In the genomic region with DNA sequence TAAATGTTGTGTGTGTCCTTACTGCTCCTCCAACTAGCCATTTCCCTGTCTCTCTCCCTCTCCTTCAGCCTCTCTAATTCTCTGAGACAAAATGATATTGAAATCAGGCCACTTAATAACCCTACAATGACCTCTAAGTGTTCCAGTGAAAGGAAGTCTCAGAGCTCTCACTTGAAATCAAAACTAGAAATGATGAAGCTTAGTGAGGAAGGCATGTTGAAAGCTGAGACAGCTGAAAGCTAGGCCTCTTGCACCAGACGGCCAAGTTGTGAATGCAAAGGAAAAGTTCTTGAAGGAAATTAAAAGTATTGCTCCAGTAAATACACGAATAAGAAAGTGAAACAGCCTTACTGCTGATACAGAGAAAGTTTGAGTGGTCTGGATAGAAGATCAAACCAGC, we compare ENCODE assay signal across 22 cellular contexts.
DNase-seq lines count a peak whose midpoint lies in the region; ATAC-seq, FAIRE-seq and TF ChIP-seq lines count a peak whose summit lies in the region.
"Had no signal": no experiment of that assay in that cellular context is flagged by ENCODE, and none has a peak within 500 bp of the region (broad histone marks: within the 10 kb centered on the region; RNA-seq: fewer than 3 reads in every experiment).

No MANE protein-coding gene starts in this region.

- BruUV-seq in endothelial cell of umbilical vein (replicated peaks; lab: Mats Ljungman, UMichigan) = no TSS peak

- ATAC-seq in stimulated activated naive CD8-positive, alpha-beta T cell treated with anti-CD3 and anti-CD28 coated beads, Interleukin-15, Interleukin-2, amounts not matched to agents 100 U/mL and 50 U/mL, for 24 hours = no peak
- ATAC-seq: esophagus mucosa, GM23338, PC-3, T-helper 17 cell, WTC11 had no signal

- H4K20me1 ChIP-seq in BLaER1 (peaks cover 40% of the 10 kb centered on the region), endothelial cell of umbilical vein (replicated peaks; ENCODE audit: control insufficient read depth, extremely low read depth, insufficient read depth, low read length) (no peaks in the 10 kb centered on the region)

- H3K79me2 ChIP-seq in endothelial cell of umbilical vein (ENCODE audit: control insufficient read depth, insufficient read depth, low read length) = no peaks in the 10 kb centered on the region
- peaks cover 28% of the 10 kb centered on the region for H3K79me2 ChIP-seq in parathyroid adenoma

- H3K4me1 ChIP-seq in BLaER1 (peaks cover 100% of the 10 kb centered on the region), endothelial cell of umbilical vein (ENCODE audit: control insufficient read depth, extremely low read depth, insufficient read depth, low read length) (no peaks in the 10 kb centered on the region), parathyroid adenoma (peaks cover 33% of the 10 kb centered on the region), SJCRH30 (no peaks in the 10 kb centered on the region)
- H3K4me1 ChIP-seq: SJSA1 had no signal

- DNase-seq in GM18507 (ENCODE audit: extremely low spot score, insufficient read length, low read depth) (no peak), endothelial cell of umbilical vein (ENCODE audit: low read depth, low spot score) (no peak), D721Med (ENCODE audit: insufficient read length, low spot score) (no peak), SJCRH30 (no peak)
- DNase-seq in activated naive CD4-positive, alpha-beta T cell (lab: John Stamatoyannopoulos, UW) = no peak
- no peak for DNase-seq in stimulated activated naive CD8-positive, alpha-beta T cell treated with anti-CD3 and anti-CD28 coated beads, Interleukin-15, Interleukin-2, amounts not matched to agents 100 U/mL and 50 U/mL, for 24 hours
- DNase-seq: activated CD4-positive, alpha-beta memory T cell treated with anti-CD3 and anti-CD28 coated beads, Interleukin-2, amount 10 ng/mL, durations not matched to agents 7 days and 5 days; activated naive CD4-positive, alpha-beta T cell treated with anti-CD3 and anti-CD28 coated beads for 36 hours; CD8-positive, alpha-beta memory T cell; cerebellar nuclear complex; effector CD4-positive, alpha-beta T cell; NCI-H748 treated with DMSO at 0.1 percent for 48 hours; ovary; PC-3; T-helper 17 cell had no signal

- dilution Hi-C loops in endothelial cell of umbilical vein (cut with MboI; ENCODE audit: extremely low pct_ligation_motif_present, low sequenced_read_pairs) = no loop called here

- no peak for TF ChIP-seq CTCF in endothelial cell of umbilical vein (IDR thresholded peaks at IDR 0.05; ENCODE audit: extremely low read depth in 1 of 2, insufficient read depth in 1 of 2, low read depth in 1 of 2, low read length in 2 of 2)
- no peak for TF ChIP-seq CTCF in parathyroid adenoma (IDR thresholded peaks at IDR 0.05)
- TF ChIP-seq CTCF in D721Med (IDR thresholded peaks at IDR 0.05; ENCODE audit: insufficient read depth, missing control alignments) = no peak

- FAIRE-seq in GM18507 (lab: Jason Lieb, UNC) (peak; percentile 68), endothelial cell of umbilical vein (lab: Jason Lieb, UNC) (peak; percentile 44), D721Med (lab: Jason Lieb, UNC) (no peak)
- FAIRE-seq: astrocyte had no signal

- TF ChIP-seq POLR2A in endothelial cell of umbilical vein (IDR thresholded peaks at IDR 0.05; ENCODE audit: low read depth, low read length) = no peak

- H3K4me2 ChIP-seq in BLaER1 (peak overlapping the region; percentile 78), endothelial cell of umbilical vein (ENCODE audit: insufficient read depth, low read length) (no peak overlapping the region), parathyroid adenoma (ENCODE audit: low read length) (no peak overlapping the region)

- no peak overlapping the region for H2AFZ ChIP-seq in endothelial cell of umbilical vein (ENCODE audit: low read depth, low read length)
- H2AFZ ChIP-seq in parathyroid adenoma = peak overlapping the region; percentile 43
- H2AFZ ChIP-seq: GM23338 had no signal

- intact Hi-C loops in endothelial cell of umbilical vein (cut with micrococcal nuclease) = loop anchor here (5.0 kb wide), 1 partner anchor 42 kb away; no protein-coding TSS in a partner anchor

- peak overlapping the region; percentile 59 for H3K27ac ChIP-seq in BLaER1
- H3K27ac ChIP-seq in endothelial cell of umbilical vein (ENCODE audit: insufficient read depth, low read depth, low read length) = no peak overlapping the region
- peak overlapping the region; percentile 52 for H3K27ac ChIP-seq in parathyroid adenoma
- no peak overlapping the region for H3K27ac ChIP-seq in SJCRH30
- H3K27ac ChIP-seq: ovary, SJSA1 had no signal

- H3K9ac ChIP-seq in BLaER1 = peak overlapping the region; percentile 23; the same call in 1 of the 2 replicates
- no peak overlapping the region for H3K9ac ChIP-seq in endothelial cell of umbilical vein (replicated peaks; ENCODE audit: extremely low read depth, insufficient read depth, low read length)
- H3K9ac ChIP-seq in parathyroid adenoma = no peak overlapping the region

- CTCF ChIA-PET in endothelial cell of umbilical vein (lab: Charles Lee) = interaction anchor here (0.9 kb wide), 1 partner anchor 12 kb away, joined by 3 read pairs; no protein-coding TSS in a partner anchor

- POLR2A ChIA-PET in endothelial cell of umbilical vein (lab: Charles Lee) = no interaction called here

- H3K9me3 ChIP-seq in BLaER1 (no peaks in the 10 kb centered on the region), endothelial cell of umbilical vein (replicated peaks; ENCODE audit: control insufficient read depth, insufficient read depth, low read length) (no peaks in the 10 kb centered on the region), parathyroid adenoma (ENCODE audit: control insufficient read depth, low read length) (no peaks in the 10 kb centered on the region), SJCRH30 (replicated peaks) (no peaks in the 10 kb centered on the region)
- H3K9me3 ChIP-seq: ovary, SJSA1 had no signal

- H3K36me3 ChIP-seq in BLaER1 (peaks cover 29% of the 10 kb centered on the region), endothelial cell of umbilical vein (ENCODE audit: control insufficient read depth in 2 of 2, extremely low read depth in 1 of 2, insufficient read depth in 2 of 2, low read length in 2 of 2) (no peaks in the 10 kb centered on the region), parathyroid adenoma (ENCODE audit: control insufficient read depth, insufficient read depth, low read length) (no peaks in the 10 kb centered on the region), SJCRH30 (no peaks in the 10 kb centered on the region)
- H3K36me3 ChIP-seq: ovary, SJSA1 had no signal

- H3K27me3 ChIP-seq in BLaER1 (no peaks in the 10 kb centered on the region), endothelial cell of umbilical vein (ENCODE audit: control insufficient read depth in 2 of 2, insufficient read depth in 2 of 2, low read length in 2 of 2) (no peaks in the 10 kb centered on the region), parathyroid adenoma (ENCODE audit: control insufficient read depth, insufficient read depth, low read length) (no peaks in the 10 kb centered on the region), SJCRH30 (no peaks in the 10 kb centered on the region)
- H3K27me3 ChIP-seq: ovary, SJSA1 had no signal

- no peaks in the 10 kb centered on the region for H3K9me1 ChIP-seq in endothelial cell of umbilical vein (replicated peaks; ENCODE audit: control insufficient read depth, extremely low read depth, insufficient read depth, low read length)

- no peak overlapping the region for H3K4me3 ChIP-seq in BLaER1
- no peak overlapping the region for H3K4me3 ChIP-seq in endothelial cell of umbilical vein (replicated peaks in 1 of 3; ENCODE audit: insufficient read depth in 1 of 3, low read depth in 1 of 3, low read length in 3 of 3)
- no peak overlapping the region for H3K4me3 ChIP-seq in parathyroid adenoma (ENCODE audit: low read depth, low read length)
- no peak overlapping the region for H3K4me3 ChIP-seq in SJCRH30
- H3K4me3 ChIP-seq: GM23338, ovary, SJSA1 had no signal

TF ChIP-seq in endothelial cell of umbilical vein, 7 proteins besides CTCF, POLR2A, EP300 and RAD21:
- TF ChIP-seq FOS (IDR thresholded peaks at IDR 0.05; ENCODE audit: borderline replicate concordance, insufficient read depth, low read length) (no peak), JUN (IDR thresholded peaks at IDR 0.05; ENCODE audit: borderline replicate concordance, insufficient read depth, insufficient read length, low read depth) (no peak), POLR2AphosphoS5 (IDR thresholded peaks at IDR 0.05; ENCODE audit: insufficient read depth, low read depth, low read length) (no peak), MYC (IDR thresholded peaks at IDR 0.05; ENCODE audit: low read depth, low read length) (no peak), GATA2 (IDR thresholded peaks at IDR 0.05; ENCODE audit: insufficient read depth, insufficient read length, low read depth, low read length) (no peak), MAX (IDR thresholded peaks at IDR 0.05; ENCODE audit: insufficient read depth, insufficient read length) (no peak), EZH2 (IDR thresholded peaks at IDR 0.05; ENCODE audit: borderline replicate concordance, low read depth, low read length, severe bottlenecking) (no peak)

Comparison
In these comparisons a context has a peak if more than half of its experiments do, and no peak if none do; other contexts are left out.
1. H3K27ac ChIP-seq: peak in BLaER1 (single experiment) and parathyroid adenoma (single experiment); none in endothelial cell of umbilical vein (single experiment) and SJCRH30 (single experiment).